6 cellular contexts compared by ENCODE assay signal in genomic region chr19:19102566-19102965, GRCh38. TPM values are rescaled to one million over a fixed set of nuclear protein-coding genes. Genes with fewer than 3 reads are reported as not detected.
A peak's percentile ranks its signal among the peaks of the same experiment; 100 is the strongest.
DNase-seq lines count a peak whose midpoint lies in the region; ATAC-seq and TF ChIP-seq lines count a peak whose summit lies in the region.
"Not testable (repeated sequence)": the region's sequence is repeated elsewhere in the genome, so short reads cannot be mapped to it uniquely, and the experiment has no call there.

No MANE protein-coding gene starts in this region.

- not testable (repeated sequence) for H3K18ac ChIP-seq in trophoblast cell (ENCODE audit: low read length)

- H3K4me2 ChIP-seq in HCT116 (ENCODE audit: low read length): peak overlapping the region; percentile 70
- not testable (repeated sequence) for H3K4me2 ChIP-seq in trophoblast cell (ENCODE audit: low read length)

- H3K27me3 ChIP-seq in HCT116 (ENCODE audit: insufficient read depth, low read length); right lobe of liver; trophoblast cell (ENCODE audit: insufficient read depth, low read length): not testable (repeated sequence)

- not testable (repeated sequence) for H2BK12ac ChIP-seq in trophoblast cell (ENCODE audit: low read length)

- 73% methylated on average over 7 of the region's 10 CpGs for WGBS in right lobe of liver (ENCODE audit: insufficient coverage, low coverage, low lambda C conversion rate, missing lambda C conversion rate)
- WGBS in trophoblast cell (ENCODE audit: extremely low coverage, insufficient coverage, insufficient read length): no CpG with 5 or more reads among the region's 10 CpGs

- H3K4me1 ChIP-seq in HCT116 (ENCODE audit: control insufficient read depth in 1 of 2, insufficient read depth in 2 of 2, low read length in 2 of 2): peaks cover 58 to 90% of the 10 kb centered on the region in 2 experiments
- H3K4me1 ChIP-seq in right lobe of liver: peaks cover 0 to 57% (median 21%) of the 10 kb centered on the region in 4 donors
- peaks cover 3 to 17% of the 10 kb centered on the region in 2 experiments for H3K4me1 ChIP-seq in trophoblast cell (ENCODE audit: control insufficient read depth in 1 of 2, insufficient read depth in 2 of 2, low read length in 2 of 2)

- H2AFZ ChIP-seq in HCT116 (ENCODE audit: low read depth, low read length, poor library complexity, severe bottlenecking); trophoblast cell (ENCODE audit: insufficient read depth, low read length, poor library complexity): not testable (repeated sequence)

- H3K79me1 ChIP-seq in trophoblast cell (ENCODE audit: low read length): not testable (repeated sequence)

- 0 out of 2 replicates have a peak overlapping the region, but pooled peaks have one; percentile 61 for H3K9ac ChIP-seq in HCT116 (ENCODE audit: low read length)
- not testable (repeated sequence) for H3K9ac ChIP-seq in trophoblast cell (ENCODE audit: low read length)

- H3K9me3 Mint-ChIP-seq in type B pancreatic cell: not testable (repeated sequence)

- H2BK120ac ChIP-seq in trophoblast cell (ENCODE audit: insufficient read depth, low read length, poor library complexity): not testable (repeated sequence)

- H3K4me3 Mint-ChIP-seq in type B pancreatic cell: not testable (repeated sequence)

- ATAC-seq in HCT116, Right ventricle myocardium inferior, right lobe of liver: not testable (repeated sequence)

- not testable (repeated sequence) for H4K12ac ChIP-seq in trophoblast cell (ENCODE audit: low read depth, low read length)

- H3K27me3 Mint-ChIP-seq in type B pancreatic cell: not testable (repeated sequence)

- TF ChIP-seq CTCF in HCT116 (IDR thresholded peaks at IDR 0.05 in 2 of 3, conservative IDR thresholded peaks at IDR 0.05 in 1 of 3; ENCODE audit: borderline replicate concordance in 1 of 3, insufficient read depth in 1 of 3, low read depth in 2 of 3, low read length in 2 of 3); RWPE1 (conservative IDR thresholded peaks at IDR 0.05; ENCODE audit: low read depth); right lobe of liver (IDR thresholded peaks at IDR 0.05); type B pancreatic cell (conservative IDR thresholded peaks at IDR 0.05): not testable (repeated sequence)

- H3K23ac ChIP-seq in trophoblast cell (ENCODE audit: low read length): not testable (repeated sequence)

- not testable (repeated sequence) for H2BK5ac ChIP-seq in trophoblast cell (ENCODE audit: low read depth, low read length, poor library complexity)

- not testable (repeated sequence) for H3K9me3 ChIP-seq in HCT116 (ENCODE audit: control insufficient read depth in 1 of 2, insufficient read depth in 1 of 2, low read depth in 1 of 2, low read length in 2 of 2); right lobe of liver; trophoblast cell (ENCODE audit: insufficient read depth, low read depth, low read length)

- 0 out of 4 replicates have a peak overlapping the region, but pooled peaks of 1 of the 2 experiments have one; percentile 19 for H3K4me3 ChIP-seq in HCT116 (replicated peaks in 1 of 2; ENCODE audit: low read depth in 1 of 2, low read length in 2 of 2)
- peak overlapping the region in 2 of 3 donors; percentile 20 to 32 for H3K4me3 ChIP-seq in right lobe of liver
- H3K4me3 ChIP-seq in trophoblast cell (ENCODE audit: low read depth, low read length): not testable (repeated sequence)

- RAD21 ChIA-PET in HCT116 (lab: Charles Lee; ENCODE audit: low non-redundant PET in 1 of 2, low total read pairs in 2 of 2, uncharacterized antibody in 2 of 2, unreplicated experiment in 2 of 2): not testable (repeated sequence)

- DNase-seq in HCT116 (ENCODE audit: low read depth, low spot score); RWPE1 (ENCODE audit: low spot score); type B pancreatic cell (ENCODE audit: extremely low spot score, unreplicated experiment): not testable (repeated sequence)
- DNase-seq in Right ventricle myocardium inferior (ENCODE audit: missing footprints) (peak; percentile 31), right lobe of liver (peak in 1 of 3 donors; percentile 41), trophoblast cell (peak; percentile 32 to 63)

- not testable (repeated sequence) for TF ChIP-seq POLR2A in HCT116 (IDR thresholded peaks at IDR 0.05; ENCODE audit: borderline replicate concordance, extremely low read depth, insufficient read depth, insufficient read length); right lobe of liver (IDR thresholded peaks at IDR 0.05)

- CTCF ChIA-PET in HCT116 (lab: Charles Lee); RWPE1 (lab: Yijun Ruan, JAX): not testable (repeated sequence)

- not testable (repeated sequence) for H4K20me1 ChIP-seq in HCT116 (ENCODE audit: insufficient read depth)

- H3K4me1 Mint-ChIP-seq in type B pancreatic cell (ENCODE audit: unreplicated experiment): not testable (repeated sequence)

- not testable (repeated sequence) for H3K36me3 ChIP-seq in HCT116 (ENCODE audit: control insufficient read depth in 1 of 2, insufficient read depth in 2 of 2, low read length in 2 of 2); right lobe of liver; trophoblast cell (ENCODE audit: control insufficient read depth in 1 of 2, insufficient read depth in 2 of 2, low read length in 2 of 2)

- peak overlapping the region; percentile 26 for H3K27ac Mint-ChIP-seq in type B pancreatic cell

- not testable (repeated sequence) for H3K14ac ChIP-seq in trophoblast cell (ENCODE audit: low read length)

- BruUV-seq in HCT116 (replicated peaks; lab: Mats Ljungman, UMichigan): not testable (repeated sequence)

- not testable (repeated sequence) for H4K8ac ChIP-seq in trophoblast cell (ENCODE audit: low read depth, low read length)

- POLR2A ChIA-PET in HCT116 (lab: Charles Lee); RWPE1 (lab: Yijun Ruan, JAX; ENCODE audit: low non-redundant PET): not testable (repeated sequence)

- not testable (repeated sequence) for TF ChIP-seq RAD21 in HCT116 (IDR thresholded peaks at IDR 0.05; ENCODE audit: low read depth)

- not testable (repeated sequence) for H3K9me2 ChIP-seq in HCT116 (ENCODE audit: insufficient read depth)

- intact Hi-C loops in HCT116 (cut with micrococcal nuclease); Right ventricle myocardium inferior (cut with DNase I); right lobe of liver (cut with DNase I): not testable (repeated sequence)

- not testable (repeated sequence) for H4K91ac ChIP-seq in trophoblast cell (ENCODE audit: low read depth, low read length)

- not testable (repeated sequence) for H2AK5ac ChIP-seq in trophoblast cell (ENCODE audit: low read length)

- H3K4ac ChIP-seq in trophoblast cell (ENCODE audit: low read depth, low read length): not testable (repeated sequence)

- not testable (repeated sequence) for H3K36me3 Mint-ChIP-seq in type B pancreatic cell

- not testable (repeated sequence) for H3K79me2 ChIP-seq in HCT116 (ENCODE audit: insufficient read depth, low read length); trophoblast cell (ENCODE audit: control insufficient read depth, insufficient read depth, low read length, poor library complexity)

- H3K27ac ChIP-seq in HCT116 (ENCODE audit: low read depth, low read length) (peak overlapping the region; percentile 83), RWPE1 (peak overlapping the region; percentile 34; the same call in 1 of the 2 replicates), right lobe of liver (peak overlapping the region in 2 of 3 donors; percentile 91 to 98)
- not testable (repeated sequence) for H3K27ac ChIP-seq in trophoblast cell (ENCODE audit: low read depth, low read length)

RNA-seq across cellular contexts. Expression of gene TMEM161A, which starts 35.7 kb away (rescaled TPM):
- 76.0 TPM for total RNA-seq in HCT116 (2021; ENCODE audit: unreplicated experiment)
- polyA plus RNA-seq in HCT116 (2012): 78.5 and 87.5 TPM in 2 replicates
- total RNA-seq in Right ventricle myocardium inferior: 23.5 TPM
- 10 to 100 TPM; 20.2 to 29.4 (median 22.2) TPM for total RNA-seq in right lobe of liver
- polyA plus RNA-seq in trophoblast cell (2013): 18.3 and 18.4 TPM in 2 replicates
- 29.1 and 45.2 TPM in 2 replicates for total RNA-seq in type B pancreatic cell (ENCODE audit: low replicate concordance)

RNA-seq across cellular contexts. Expression of gene SLC25A42, which starts 38.8 kb away (rescaled TPM):
- total RNA-seq in HCT116 (2021; ENCODE audit: unreplicated experiment): 10.2 TPM
- 8.2 and 8.6 TPM in 2 replicates for polyA plus RNA-seq in HCT116 (2012)
- 30.9 TPM for total RNA-seq in Right ventricle myocardium inferior
- total RNA-seq in right lobe of liver: 10 to 100 TPM; 20.7 to 80.7 (median 69.7) TPM
- 3.2 and 3.3 TPM in 2 replicates for polyA plus RNA-seq in trophoblast cell (2013)
- total RNA-seq in type B pancreatic cell (ENCODE audit: low replicate concordance): 10.0 and 13.4 TPM in 2 replicates
